18 cellular contexts compared by ENCODE assay signal in genomic region chr10:126736737-126737136, GRCh38.
DNase-seq lines count a peak whose midpoint lies in the region; ATAC-seq and TF ChIP-seq lines count a peak whose summit lies in the region.
"Had no signal": no experiment of that assay in that cellular context is flagged by ENCODE, and none has a peak within 500 bp of the region (broad histone marks: within the 10 kb centered on the region; RNA-seq: fewer than 3 reads in every experiment).

No MANE protein-coding gene starts in this region.

- in situ Hi-C loops in SK-MEL-5 (cut with HindIII; ENCODE audit: low pct_unique_long_range_greater_than_20kb, low sequenced_read_pairs): no loop called here

- ATAC-seq in HG03097 (IDR thresholded peaks at IDR 0.05; ENCODE audit: low FRiP score, unreplicated experiment): no peak
- ATAC-seq in HG02981 (IDR thresholded peaks at IDR 0.05; ENCODE audit: unreplicated experiment): no peak
- ATAC-seq: A549; CD8-positive, alpha-beta T cell had no signal

- no peaks in the 10 kb centered on the region for H3K36me3 ChIP-seq in hepatocyte (replicated peaks; ENCODE audit: insufficient read depth, low read depth)
- H3K36me3 ChIP-seq: BLaER1 treated with 17β-estradiol and CSF1 and Interleukin-3, amounts not matched to agents 10 nM and 100 nM had no signal

- TF ChIP-seq CTCF in hepatocyte (IDR thresholded peaks at IDR 0.05; ENCODE audit: poor library complexity): no peak

- no peak overlapping the region for H3K4me3 ChIP-seq in hepatocyte
- H3K4me3 ChIP-seq: A549; BLaER1 treated with 17β-estradiol and CSF1 and Interleukin-3, amounts not matched to agents 10 nM and 100 nM had no signal

- H3K79me2 ChIP-seq in hepatocyte: no peaks in the 10 kb centered on the region

- H4K20me1 ChIP-seq in hepatocyte (ENCODE audit: insufficient read depth, poor library complexity, severe bottlenecking): no peaks in the 10 kb centered on the region
- H4K20me1 ChIP-seq: BLaER1 treated with 17β-estradiol and CSF1 and Interleukin-3, amounts not matched to agents 10 nM and 100 nM had no signal

- DNase-seq in AG08395 (ENCODE audit: low spot score): peak; percentile 36
- DNase-seq in GM03348 (ENCODE audit: low spot score): peak; percentile 29
- DNase-seq in SK-MEL-5 (ENCODE audit: low read depth, low spot score): peak; percentile 3
- DNase-seq in hepatocyte (ENCODE audit: low spot score): peak; percentile 11
- no peak for DNase-seq in NCI-H2196 treated with DMSO at 0.1 percent for 48 hours (lab: John Stamatoyannopoulos, UW; ENCODE audit: unreplicated experiment)
- no peak for DNase-seq in DMS79 (lab: John Stamatoyannopoulos, UW)
- DNase-seq: CD8-positive, alpha-beta T cell; DMS53; HFFc6; MV-4-11; NCI-H1694 treated with DMSO at 0.1 percent for 48 hours; NCI-H510A; NCI-H774; SIG-M5 had no signal

- no peaks in the 10 kb centered on the region for H3K27me3 ChIP-seq in hepatocyte
- H3K27me3 ChIP-seq: BLaER1 treated with 17β-estradiol and CSF1 and Interleukin-3, amounts not matched to agents 10 nM and 100 nM had no signal

- no peaks in the 10 kb centered on the region for H3K4me1 ChIP-seq in hepatocyte (ENCODE audit: insufficient read depth)
- H3K4me1 ChIP-seq: A549; BLaER1 treated with 17β-estradiol and CSF1 and Interleukin-3, amounts not matched to agents 10 nM and 100 nM had no signal

- no peak overlapping the region for H3K27ac ChIP-seq in hepatocyte
- H3K27ac ChIP-seq: A549; BLaER1 treated with 17β-estradiol and CSF1 and Interleukin-3, amounts not matched to agents 10 nM and 100 nM had no signal

- no peak overlapping the region for H3K4me2 ChIP-seq in hepatocyte
- H3K4me2 ChIP-seq: A549; BLaER1 treated with 17β-estradiol and CSF1 and Interleukin-3, amounts not matched to agents 10 nM and 100 nM had no signal

- WGBS in hepatocyte (ENCODE audit: low lambda C conversion rate, missing lambda C conversion rate): 80% methylated on average over 2 of the region's 2 CpGs

- H3K9me2 ChIP-seq in hepatocyte (replicated peaks; ENCODE audit: insufficient read depth): no peaks in the 10 kb centered on the region

- no peaks in the 10 kb centered on the region for H3K9me3 ChIP-seq in hepatocyte (ENCODE audit: low read depth)
- H3K9me3 ChIP-seq: A549; BLaER1 treated with 17β-estradiol and CSF1 and Interleukin-3, amounts not matched to agents 10 nM and 100 nM had no signal

- H2AFZ ChIP-seq in hepatocyte: no peak overlapping the region

Comparison
In these comparisons a context has a peak if more than half of its experiments do, and no peak if none do; other contexts are left out.
1. DNase-seq: peak in AG08395 (single experiment), GM03348 (single experiment), SK-MEL-5 (single experiment) and hepatocyte (single experiment); none in NCI-H2196 treated with DMSO at 0.1 percent for 48 hours (single experiment) and DMS79 (single experiment).